Comparison of ENCODE assay signal across 20 cellular contexts in genomic region chr18:984004-984403, GRCh38.
"Had no signal": no experiment of that assay in that cellular context is flagged by ENCODE, and none has a peak within 500 bp of the region (broad histone marks: within the 10 kb centered on the region; RNA-seq: fewer than 3 reads in every experiment).

No MANE protein-coding gene starts in this region.

- ATAC-seq: activated naive CD8-positive, alpha-beta T cell treated with anti-CD3 and anti-CD28 coated beads, Interleukin-2, amount 50 U/mL, for 24 hours; naive thymus-derived CD4-positive, alpha-beta T cell; psoas muscle; right cardiac atrium had no signal

- H3K27ac ChIP-seq: breast epithelium, esophagus muscularis mucosa, neural progenitor cell, psoas muscle, thyroid gland had no signal

- DNase-seq: activated CD4-positive, alpha-beta memory T cell treated with anti-CD3 and anti-CD28 coated beads, Interleukin-2, amount 10 ng/mL, durations not matched to agents 7 days and 5 days; activated CD4-positive, alpha-beta T cell treated with anti-CD3 and anti-CD28 coated beads for 48 hours; activated CD4-positive, CD25-positive, alpha-beta regulatory T cell; activated naive CD4-positive, alpha-beta T cell treated with anti-CD3 and anti-CD28 coated beads for 36 hours; activated naive CD8-positive, alpha-beta T cell treated with anti-CD3 and anti-CD28 coated beads, Interleukin-2, amount 50 U/mL, for 24 hours; activated T-cell treated with anti-CD3 and anti-CD28 coated beads, Interleukin-2, amount 50 U/mL, for 24 hours; aorta; dermis blood vessel endothelial cell; effector memory CD4-positive, alpha-beta T cell; mesendoderm; naive thymus-derived CD4-positive, alpha-beta T cell; psoas muscle; right cardiac atrium; stimulated activated CD4-positive, alpha-beta T cell treated with anti-CD3 and anti-CD28 coated beads, Interleukin-2, amount 100 ng/mL, for 24 hours; stimulated activated naive CD4-positive, alpha-beta T cell treated with Interleukin-2 at 50 U/mL for 16 hours; T-helper 9 cell; thyroid gland had no signal

- H3K4me3 ChIP-seq: breast epithelium, esophagus muscularis mucosa, neural progenitor cell, psoas muscle, thyroid gland had no signal
